In the genomic region with DNA sequence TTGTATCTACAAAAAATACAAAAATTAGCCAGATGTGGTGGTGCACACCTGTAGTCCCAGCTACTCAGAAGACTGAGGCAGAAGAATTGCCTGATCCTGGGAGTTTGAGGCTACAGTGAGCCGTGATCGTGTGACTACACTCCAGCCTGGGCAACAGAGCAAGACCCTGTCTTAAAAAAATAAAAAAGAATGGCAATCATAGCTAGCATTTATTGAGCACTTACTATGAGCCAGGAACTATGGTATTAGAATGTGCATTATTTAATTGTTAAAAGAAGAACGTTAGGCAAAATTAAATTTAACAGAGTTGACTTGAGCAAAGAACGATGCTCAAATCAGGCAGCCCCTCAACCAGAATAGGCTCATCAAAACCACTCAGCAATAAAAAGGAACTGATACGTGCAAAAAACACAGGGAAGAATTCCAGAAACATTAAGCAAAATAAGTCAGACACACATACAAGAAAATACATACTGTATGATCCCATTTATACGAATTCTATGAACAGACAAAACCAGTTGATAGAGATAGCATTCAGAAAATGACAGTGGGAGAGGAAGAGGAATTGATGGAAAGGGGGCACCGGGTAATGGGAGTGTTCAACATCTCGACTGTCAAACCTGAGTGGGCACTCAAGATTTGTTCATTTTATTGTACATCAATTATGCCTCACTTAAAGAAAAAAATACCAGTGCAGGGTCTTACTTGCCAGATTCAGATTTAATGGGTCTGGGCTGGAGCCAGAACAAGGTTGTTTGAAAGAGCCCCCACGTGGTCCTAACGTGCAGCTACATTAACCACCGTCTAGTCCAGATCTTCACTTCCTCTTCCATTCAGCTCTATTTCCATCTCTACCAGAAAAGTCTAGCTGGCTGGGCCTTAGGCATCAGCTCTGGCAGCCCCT, we compare ENCODE assay signal across 8 cellular contexts. TPM values are rescaled to one million over a fixed set of nuclear protein-coding genes. Genes with fewer than 3 reads are reported as not detected.
DNase-seq lines count a peak whose midpoint lies in the region; ATAC-seq and TF ChIP-seq lines count a peak whose summit lies in the region.

No MANE protein-coding gene starts in this region.

- ATAC-seq in activated CD4-positive, CD25-positive, alpha-beta regulatory T cell treated with anti-CD3 and anti-CD28 coated beads, Interleukin-2, amount 50 U/mL, for 24 hours: peak; percentile 59 to 62
- ATAC-seq in HG02938 (IDR thresholded peaks at IDR 0.05; ENCODE audit: unreplicated experiment) (peak; percentile 60), HG02759 (IDR thresholded peaks at IDR 0.05; ENCODE audit: unreplicated experiment) (no peak)

- H3K27me3 ChIP-seq in sigmoid colon: no peaks in the 10 kb centered on the region

- H3K27ac Mint-ChIP-seq in dendritic cell treated with granulocyte-macrophage colony-stimulating factor and Interleukin-4, amounts not matched to agents 40 ng/mL and 50 ng/mL, for 4 days: peak overlapping the region; percentile 84

- no peaks in the 10 kb centered on the region for H3K36me3 ChIP-seq in sigmoid colon

- peaks cover 0 to 44% (median 20%) of the 10 kb centered on the region in 4 donors for H3K4me1 ChIP-seq in sigmoid colon

- WGBS in sigmoid colon, 2 donors: 55 to 57% methylated on average over 11 of the region's 11 CpGs

- no peaks in the 10 kb centered on the region for H3K9me3 Mint-ChIP-seq in dendritic cell treated with granulocyte-macrophage colony-stimulating factor and Interleukin-4, amounts not matched to agents 40 ng/mL and 50 ng/mL, for 4 days

- intact Hi-C loops in dendritic cell treated with granulocyte-macrophage colony-stimulating factor and Interleukin-4, amounts not matched to agents 40 ng/mL and 50 ng/mL, for 4 days (cut with micrococcal nuclease): no loop called here
- intact Hi-C loops in sigmoid colon (cut with DNase I): loop anchor here (2.0 kb wide), 1 partner anchor 15 kb away; no protein-coding TSS in a partner anchor

- H3K9me3 ChIP-seq in sigmoid colon: no peaks in the 10 kb centered on the region

- H3K4me3 ChIP-seq in sigmoid colon: no peak overlapping the region

- no peak for DNase-seq in activated CD4-positive, CD25-positive, alpha-beta regulatory T cell treated with anti-CD3 and anti-CD28 coated beads, Interleukin-2, amount 50 U/mL, for 72 hours
- DNase-seq in SHP77 treated with DMSO at 0.1 percent for 48 hours (lab: John Stamatoyannopoulos, UW) (peak; percentile 10), sigmoid colon (no peak), AG20443 (ENCODE audit: low spot score) (no peak)

- no peaks in the 10 kb centered on the region for H3K27me3 Mint-ChIP-seq in dendritic cell treated with granulocyte-macrophage colony-stimulating factor and Interleukin-4, amounts not matched to agents 40 ng/mL and 50 ng/mL, for 4 days

- peak overlapping the region; percentile 25 to 60 (median 32) for H3K27ac ChIP-seq in sigmoid colon

- H3K4me3 Mint-ChIP-seq in dendritic cell treated with granulocyte-macrophage colony-stimulating factor and Interleukin-4, amounts not matched to agents 40 ng/mL and 50 ng/mL, for 4 days: peak overlapping the region; percentile 60

- H3K36me3 Mint-ChIP-seq in dendritic cell treated with granulocyte-macrophage colony-stimulating factor and Interleukin-4, amounts not matched to agents 40 ng/mL and 50 ng/mL, for 4 days (ENCODE audit: low read depth): no peaks in the 10 kb centered on the region

- no peak for TF ChIP-seq POLR2A in sigmoid colon (IDR thresholded peaks at IDR 0.05)

- TF ChIP-seq CTCF in sigmoid colon (IDR thresholded peaks at IDR 0.05): peak in 1 of 4 experiments; percentile 7

- no peak for TF ChIP-seq EP300 in sigmoid colon (IDR thresholded peaks at IDR 0.05)

- peaks cover 55% of the 10 kb centered on the region for H3K4me1 Mint-ChIP-seq in dendritic cell treated with granulocyte-macrophage colony-stimulating factor and Interleukin-4, amounts not matched to agents 40 ng/mL and 50 ng/mL, for 4 days (ENCODE audit: low read depth)

RNA-seq across cellular contexts. Expression of gene SCNN1A, which starts 8.0 kb away (rescaled TPM):
- total RNA-seq in sigmoid colon: 1 to 10 TPM in 3 of 4 donors, under 1 TPM in 1; 0.82 to 7.2 (median 1.1) TPM
- polyA plus RNA-seq in sigmoid colon: 100 to 1,000 TPM in 1 of 3 donors, 10 to 100 TPM in 2; 51.1 to 169 (median 53.5) TPM

RNA-seq across cellular contexts. Expression of gene LTBR, which starts 16.6 kb away (rescaled TPM):
- total RNA-seq in sigmoid colon: 100 to 1,000 TPM in 3 of 4 donors, 10 to 100 TPM in 1; 85.2 to 200 (median 125) TPM
- polyA plus RNA-seq in sigmoid colon: 10 to 100 TPM; 36.3 to 85.2 (median 37.8) TPM

RNA-seq across cellular contexts. Expression of gene TNFRSF1A, which starts 25.4 kb away (rescaled TPM):
- 100 to 1,000 TPM; 135 to 191 (median 176) TPM for total RNA-seq in sigmoid colon
- 100 to 1,000 TPM in 1 of 3 donors, 10 to 100 TPM in 2; 31.7 to 107 (median 74.5) TPM for polyA plus RNA-seq in sigmoid colon

RNA-seq across cellular contexts. Expression of gene PLEKHG6, which starts 56.8 kb away (rescaled TPM):
- total RNA-seq in sigmoid colon: 1 to 10 TPM in 1 of 4 donors, under 1 TPM in 1, not detected in 2; 0.99 to 2.5 TPM
- 100 to 1,000 TPM in 1 of 3 donors, 10 to 100 TPM in 2; 61.3 to 146 (median 93.6) TPM for polyA plus RNA-seq in sigmoid colon
